8 cellular contexts compared by ENCODE assay signal in the genomic region with DNA sequence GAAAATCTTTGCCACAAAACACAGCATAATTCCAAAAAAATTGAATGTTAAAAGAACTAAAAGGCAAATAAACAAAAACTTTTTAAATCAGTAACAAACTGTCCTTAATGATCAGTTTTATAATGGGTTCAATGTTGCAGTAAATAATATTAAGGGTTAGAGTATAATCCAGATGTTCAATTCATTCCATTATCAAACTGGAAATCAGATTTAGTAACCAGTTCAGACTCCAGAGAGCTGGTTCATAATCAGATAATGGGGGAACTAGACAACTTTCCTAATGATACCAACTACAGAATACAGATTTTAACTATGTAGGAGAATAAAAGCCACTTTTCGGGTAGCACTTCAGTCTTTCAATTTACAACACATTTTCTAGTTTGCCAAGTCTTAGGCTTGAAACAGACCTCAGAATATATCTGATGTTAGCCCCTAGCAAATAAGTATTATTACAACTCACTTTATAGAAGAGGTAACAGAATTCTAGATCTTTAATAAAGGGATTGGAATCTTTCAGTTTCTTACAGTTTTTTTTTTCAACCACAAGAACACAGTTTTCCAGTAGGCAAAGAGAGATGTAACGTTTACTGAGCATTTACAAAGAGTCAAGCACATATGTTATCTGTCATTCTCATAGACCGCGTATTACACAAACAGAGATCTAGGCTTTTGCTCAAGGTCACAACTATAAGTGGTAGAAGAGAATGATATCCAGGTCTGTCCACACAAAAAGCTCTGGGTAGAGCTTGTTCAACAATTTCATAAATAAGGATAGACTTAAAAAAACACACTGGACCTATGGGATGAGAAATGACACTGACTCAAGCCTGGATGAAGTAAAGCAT. TPM values are rescaled to one million over a fixed set of nuclear protein-coding genes. Genes with fewer than 3 reads are reported as not detected.
A peak's percentile ranks its signal among the peaks of the same experiment; 100 is the strongest.
DNase-seq lines count a peak whose midpoint lies in the region; ATAC-seq and TF ChIP-seq lines count a peak whose summit lies in the region.

No MANE protein-coding gene starts in this region.

- TF ChIP-seq CTCF in OCI-LY3 (IDR thresholded peaks at IDR 0.05; ENCODE audit: low read depth, low read length) (no peak), dorsolateral prefrontal cortex (IDR thresholded peaks at IDR 0.05 in 54 of 56, conservative IDR thresholded peaks at IDR 0.05 in 2 of 56; ENCODE audit: low read depth in 1 of 56, partially characterized antibody in 56 of 56) (no peak)

- peaks cover 6% of the 10 kb centered on the region; the same call in 1 of the 2 replicates for H4K20me1 ChIP-seq in OCI-LY3 (ENCODE audit: insufficient read depth, low read length)

- H3K4me1 ChIP-seq in OCI-LY3 (ENCODE audit: low read length): peaks cover 23% of the 10 kb centered on the region

- ATAC-seq in natural killer cell treated with Interleukin-12 subunit alpha and Interleukin-12 subunit beta and Interleukin-15 and Interleukin-18, amount 100 ng/mL, for 72 hours: no peak
- ATAC-seq in HG03565 (IDR thresholded peaks at IDR 0.05; ENCODE audit: unreplicated experiment) (no peak), HG03521 (IDR thresholded peaks at IDR 0.05; ENCODE audit: unreplicated experiment) (no peak)

- H3K4me3 ChIP-seq in OCI-LY3 (ENCODE audit: low read length) (peak overlapping the region; percentile 86), dorsolateral prefrontal cortex (peak overlapping the region; percentile 69 to 98 (median 88))

- no peaks in the 10 kb centered on the region for H3K36me3 ChIP-seq in OCI-LY3 (replicated peaks; ENCODE audit: low read depth, low read length)

- DNase-seq in NCI-H526 treated with DMSO at 0.1 percent for 48 hours (lab: John Stamatoyannopoulos, UW) (peak; percentile 92), NCI-H526 (lab: John Stamatoyannopoulos, UW) (no peak), dorsolateral prefrontal cortex (no peak), NCI-H2029 (lab: John Stamatoyannopoulos, UW) (no peak)
- no peak for DNase-seq in natural killer cell treated with Interleukin-12 subunit alpha and Interleukin-12 subunit beta and Interleukin-15 and Interleukin-18, amount 100 ng/mL, for 72 hours (ENCODE audit: low spot score)

- peaks cover 51% of the 10 kb centered on the region for H3K79me2 ChIP-seq in OCI-LY3 (ENCODE audit: low read length)

- H3K9me3 ChIP-seq in OCI-LY3 (ENCODE audit: insufficient read depth, low read length): no peaks in the 10 kb centered on the region

- peak overlapping the region; percentile 89 to 90 for H3K27ac Mint-ChIP-seq in natural killer cell treated with Interleukin-12 subunit alpha and Interleukin-12 subunit beta and Interleukin-15 and Interleukin-18, amount 100 ng/mL, for 72 hours

- H3K36me3 Mint-ChIP-seq in natural killer cell treated with Interleukin-12 subunit alpha and Interleukin-12 subunit beta and Interleukin-15 and Interleukin-18, amount 100 ng/mL, for 72 hours: peaks cover 6% of the 10 kb centered on the region

- intact Hi-C loops in dorsolateral prefrontal cortex (cut with DNase I): loop anchor here (5.0 to 10.0 kb wide), 4 partner anchors 70 to 987 kb away; a partner anchor contains a TSS

- no peaks in the 10 kb centered on the region for H3K9me3 Mint-ChIP-seq in natural killer cell treated with Interleukin-12 subunit alpha and Interleukin-12 subunit beta and Interleukin-15 and Interleukin-18, amount 100 ng/mL, for 72 hours

- peaks cover 27 to 32% of the 10 kb centered on the region in 2 donors for H3K4me1 Mint-ChIP-seq in natural killer cell treated with Interleukin-12 subunit alpha and Interleukin-12 subunit beta and Interleukin-15 and Interleukin-18, amount 100 ng/mL, for 72 hours (ENCODE audit: low read depth in 2 of 2)

- H3K27me3 Mint-ChIP-seq in natural killer cell treated with Interleukin-12 subunit alpha and Interleukin-12 subunit beta and Interleukin-15 and Interleukin-18, amount 100 ng/mL, for 72 hours: no peaks in the 10 kb centered on the region

- no peak overlapping the region for H2AFZ ChIP-seq in OCI-LY3 (ENCODE audit: low read depth, low read length)

- H3K4me3 Mint-ChIP-seq in natural killer cell treated with Interleukin-12 subunit alpha and Interleukin-12 subunit beta and Interleukin-15 and Interleukin-18, amount 100 ng/mL, for 72 hours: peak overlapping the region; percentile 97

- H3K9ac ChIP-seq in OCI-LY3 (ENCODE audit: low read length): peak overlapping the region; percentile 77

- no peaks in the 10 kb centered on the region for H3K27me3 ChIP-seq in OCI-LY3 (ENCODE audit: low read depth, low read length)
- no peaks in the 10 kb centered on the region for H3K27me3 ChIP-seq in dorsolateral prefrontal cortex

- peak overlapping the region; percentile 94 for H3K4me2 ChIP-seq in OCI-LY3 (ENCODE audit: low read length)

- peak overlapping the region; percentile 43; the same call in 1 of the 2 replicates for H3K27ac ChIP-seq in OCI-LY3 (ENCODE audit: low read length)
- H3K27ac ChIP-seq in dorsolateral prefrontal cortex: peak overlapping the region in 55 of 59 donors; percentile 25 to 100 (median 97)

RNA-seq across cellular contexts. Expression of a gene that starts 1.9 kb away (rescaled TPM):
- total RNA-seq in dorsolateral prefrontal cortex: 100 to 1,000 TPM in 61 of 120 experiments, 10 to 100 TPM in 59; 42.0 to 151 (median 100) TPM
- 10 to 100 TPM; 18.3 to 29.3 TPM for total RNA-seq in natural killer cell treated with Interleukin-12 subunit alpha and Interleukin-12 subunit beta and Interleukin-15 and Interleukin-18, amount 100 ng/mL, for 72 hours

RNA-seq across cellular contexts. Expression of a gene that starts 2.2 kb away (rescaled TPM):
- 100 to 1,000 TPM in 10 of 120 experiments, 10 to 100 TPM in 110; 40.6 to 121 (median 76.7) TPM for total RNA-seq in dorsolateral prefrontal cortex
- 10 to 100 TPM; 24.9 to 37.1 TPM for total RNA-seq in natural killer cell treated with Interleukin-12 subunit alpha and Interleukin-12 subunit beta and Interleukin-15 and Interleukin-18, amount 100 ng/mL, for 72 hours

RNA-seq across cellular contexts. Expression of a gene that starts 20.7 kb away (rescaled TPM):
- total RNA-seq in dorsolateral prefrontal cortex: 1 to 10 TPM in 107 of 120 experiments, under 1 TPM in 13; 0.29 to 8.2 (median 2.1) TPM
- total RNA-seq in natural killer cell treated with Interleukin-12 subunit alpha and Interleukin-12 subunit beta and Interleukin-15 and Interleukin-18, amount 100 ng/mL, for 72 hours: under 1 TPM; 0.33 to 0.48 TPM
